Comparison of ENCODE assay signal across 8 cellular contexts in the genomic region with DNA sequence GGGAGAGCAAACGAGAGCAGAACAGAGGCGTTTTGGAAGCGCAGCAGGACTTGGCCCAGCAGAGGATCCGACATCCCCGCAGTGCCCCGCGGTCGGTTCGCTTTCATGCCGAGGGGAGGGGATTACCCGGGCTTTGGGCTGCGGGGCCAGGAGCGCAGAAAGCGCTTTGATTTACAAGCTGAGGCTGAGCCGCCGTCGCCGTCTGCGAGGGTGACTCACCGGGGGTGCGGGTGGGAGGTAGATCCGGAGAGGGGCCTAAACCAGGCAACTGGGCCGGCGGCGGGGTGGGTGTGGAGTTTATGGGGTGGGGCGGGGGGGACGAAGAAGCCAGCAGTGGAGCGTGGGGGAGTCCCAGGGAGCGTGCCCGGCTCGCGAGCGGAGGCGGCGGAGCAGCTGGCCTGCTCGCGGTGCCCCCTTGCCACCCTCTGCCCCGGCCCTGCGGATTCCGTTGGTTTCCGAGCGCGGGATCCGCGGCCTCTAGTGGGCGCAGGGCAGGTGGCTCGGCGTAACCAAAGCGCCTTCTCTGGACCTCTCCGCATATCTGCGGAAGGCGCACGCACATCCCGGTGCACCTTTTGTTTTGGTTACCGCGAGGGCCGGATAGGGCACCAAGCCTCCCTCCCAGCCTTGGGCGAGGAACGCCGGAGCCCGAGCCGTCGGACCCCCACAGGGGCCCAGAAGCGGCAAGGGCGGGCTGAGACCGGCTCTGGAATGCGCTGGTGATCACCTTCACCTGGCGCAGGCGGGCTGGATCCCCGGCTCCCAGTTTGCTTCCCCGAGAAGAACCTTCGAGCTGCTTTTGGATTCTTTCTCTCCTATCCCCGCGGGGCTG. TPM values are rescaled to one million over a fixed set of nuclear protein-coding genes. Genes with fewer than 3 reads are reported as not detected.
DNase-seq lines count a peak whose midpoint lies in the region; ATAC-seq and TF ChIP-seq lines count a peak whose summit lies in the region.

No MANE protein-coding gene starts in this region.

- peaks cover 8% of the 10 kb centered on the region for H3K4me1 ChIP-seq in SJCRH30
- peaks cover 14% of the 10 kb centered on the region for H3K4me1 ChIP-seq in adipocyte (ENCODE audit: control insufficient read depth, insufficient read depth, low read length)
- H3K4me1 ChIP-seq in right atrium auricular region, result peaks cover 0 to 20% of the 10 kb centered on the region in 2 donors

- peak overlapping the region; percentile 92 for H3K9ac ChIP-seq in adipocyte (ENCODE audit: low read length)

- intact Hi-C loops in sciatic nerve (cut with DNase I), result loop anchor here (10.0 kb wide), 1 partner anchor 67 kb away; no protein-coding TSS in a partner anchor

- TF ChIP-seq CTCF in right atrium auricular region (IDR thresholded peaks at IDR 0.05), result peak; percentile 41 to 57

- H3K27ac ChIP-seq in SJCRH30, result peak overlapping the region; percentile 80
- peak overlapping the region in 1 of 2 donors; percentile 81 for H3K27ac ChIP-seq in right atrium auricular region

- H3K9me3 ChIP-seq in SJCRH30 (replicated peaks) (no peaks in the 10 kb centered on the region), adipocyte (ENCODE audit: control insufficient read depth, low read length) (no peaks in the 10 kb centered on the region), right atrium auricular region (no peaks in the 10 kb centered on the region)

- DNase-seq in AG08395 (ENCODE audit: low spot score) (peak; percentile 29), SJCRH30 (peak; percentile 76 to 83), adipocyte (ENCODE audit: low read depth) (peak; percentile 84), right atrium auricular region (ENCODE audit: low spot score) (no peak), sciatic nerve (ENCODE audit: low spot score) (peak; percentile 64), NCI-H128 (lab: John Stamatoyannopoulos, UW; ENCODE audit: unreplicated experiment) (no peak), midbrain (lab: John Stamatoyannopoulos, UW) (no peak)

- ATAC-seq in GM19463 (IDR thresholded peaks at IDR 0.05; ENCODE audit: unreplicated experiment), result peak; percentile 37
- ATAC-seq in sciatic nerve, result peak; percentile 48

- H3K36me3 ChIP-seq in SJCRH30 (peaks cover 45% of the 10 kb centered on the region), adipocyte (ENCODE audit: control insufficient read depth, insufficient read depth, low read length, severe bottlenecking) (peaks cover 14% of the 10 kb centered on the region), right atrium auricular region (no peaks in the 10 kb centered on the region)

- H3K27me3 ChIP-seq in SJCRH30 (no peaks in the 10 kb centered on the region), adipocyte (replicated peaks; ENCODE audit: control insufficient read depth, insufficient read depth, low read length) (no peaks in the 10 kb centered on the region), right atrium auricular region (no peaks in the 10 kb centered on the region)

- H3K4me3 ChIP-seq in SJCRH30 (peak overlapping the region; percentile 97), adipocyte (ENCODE audit: low read length) (peak overlapping the region; percentile 89), right atrium auricular region (peak overlapping the region; percentile 79)

RNA-seq across cellular contexts. Expression of gene SIX4, which starts 2.6 kb away (rescaled TPM):
- total RNA-seq in SJCRH30 (2014; rRNA removed; shearing (Covaris generic)), result 45.1 and 46.7 TPM in 2 replicates
- 1 to 10 TPM; 3.3 to 4.1 TPM for total RNA-seq in right atrium auricular region
- 2.2 TPM for total RNA-seq in sciatic nerve

RNA-seq across cellular contexts. Expression of gene MNAT1, which starts 13.0 kb away (rescaled TPM):
- total RNA-seq in SJCRH30 (2014; rRNA removed; shearing (Covaris generic)), result 103 and 129 TPM in 2 replicates
- 10 to 100 TPM; 20.2 to 29.7 TPM for total RNA-seq in right atrium auricular region
- 39.9 TPM for total RNA-seq in sciatic nerve

Comparison
In these comparisons a context has a peak if more than half of its experiments do, and no peak if none do; other contexts are left out.
1. DNase-seq: peak in AG08395 (single experiment), SJCRH30 (2 of 2), adipocyte (single experiment) and sciatic nerve (single experiment); none in right atrium auricular region (single experiment), NCI-H128 (single experiment) and midbrain (single experiment).
2. Peak in every context shown above with its lines, with median percentiles within 50 percentile points of each other: H3K4me3 ChIP-seq.